34 cellular contexts compared by ENCODE assay signal in genomic region chr17:58229384-58229783, GRCh38. TPM values are rescaled to one million over a fixed set of nuclear protein-coding genes. Genes with fewer than 3 reads are reported as not detected.
"Had no signal": no experiment of that assay in that cellular context is flagged by ENCODE, and none has a peak within 500 bp of the region (broad histone marks: within the 10 kb centered on the region; RNA-seq: fewer than 3 reads in every experiment).

No MANE protein-coding gene starts in this region.

- H3K9me3 ChIP-seq: esophagus muscularis mucosa, gastrocnemius medialis, heart left ventricle had no signal

- H3K36me3 Mint-ChIP-seq: activated CD4-positive, alpha-beta memory T cell treated with anti-CD3 and anti-CD28 coated beads for 36 hours; activated naive CD4-positive, alpha-beta T cell treated with anti-CD3 and anti-CD28 coated beads, Interleukin-2, amount 10 ng/mL, durations not matched to agents 7 days and 5 days; activated naive CD4-positive, alpha-beta T cell treated with anti-CD3 and anti-CD28 coated beads, Interleukin-2, amount 50 U/mL, for 72 hours had no signal

- H3K4me1 Mint-ChIP-seq: central memory CD8-positive, alpha-beta T cell had no signal

- ATAC-seq: activated CD4-positive, alpha-beta T cell treated with anti-CD3 and anti-CD28 coated beads for 36 hours; activated CD8-positive, alpha-beta T cell treated with anti-CD3 and anti-CD28 coated beads, Interleukin-2, amount 10 ng/mL, durations not matched to agents 7 days and 5 days; activated naive CD4-positive, alpha-beta T cell treated with anti-CD3 and anti-CD28 coated beads, Interleukin-2, amount 50 U/mL, for 72 hours; activated T-cell treated with anti-CD3 and anti-CD28 coated beads, Interleukin-2, amount 50 U/mL, for 72 hours; foreskin keratinocyte; gastrocnemius medialis; heart left ventricle had no signal

- H3K9me3 Mint-ChIP-seq: activated CD4-positive, alpha-beta memory T cell treated with anti-CD3 and anti-CD28 coated beads for 36 hours; activated CD4-positive, alpha-beta T cell treated with anti-CD3 and anti-CD28 coated beads, Interleukin-2, amount 10 ng/mL, durations not matched to agents 24 days and 14 days; activated naive CD4-positive, alpha-beta T cell treated with anti-CD3 and anti-CD28 coated beads, Interleukin-2, amount 10 ng/mL, durations not matched to agents 7 days and 5 days; activated naive CD4-positive, alpha-beta T cell treated with anti-CD3 and anti-CD28 coated beads, Interleukin-2, amount 50 U/mL, for 72 hours; activated T-cell treated with anti-CD3 and anti-CD28 coated beads, Interleukin-2, amount 50 U/mL, for 24 hours; activated T-cell treated with anti-CD3 and anti-CD28 coated beads, Interleukin-2, amount 50 U/mL, for 72 hours; central memory CD8-positive, alpha-beta T cell; dendritic cell treated with granulocyte-macrophage colony-stimulating factor and Interleukin-4, amounts not matched to agents 40 ng/mL and 50 ng/mL, for 4 days had no signal

- H3K27me3 ChIP-seq: brain microvascular endothelial cell had no signal

- H3K27ac ChIP-seq: brain microvascular endothelial cell, coronary artery, dorsolateral prefrontal cortex, esophagus muscularis mucosa, foreskin keratinocyte, gastrocnemius medialis, heart left ventricle had no signal

- H3K4me3 ChIP-seq: coronary artery, dorsolateral prefrontal cortex, esophagus muscularis mucosa, gastrocnemius medialis, heart left ventricle had no signal

- H3K36me3 ChIP-seq: brain microvascular endothelial cell, esophagus muscularis mucosa, gastrocnemius medialis, heart left ventricle had no signal

- H3K4me3 Mint-ChIP-seq: activated CD4-positive, alpha-beta memory T cell treated with anti-CD3 and anti-CD28 coated beads for 36 hours; activated CD4-positive, alpha-beta T cell treated with anti-CD3 and anti-CD28 coated beads for 36 hours; activated CD4-positive, alpha-beta T cell treated with anti-CD3 and anti-CD28 coated beads, Interleukin-2, amount 10 ng/mL, durations not matched to agents 24 days and 14 days; activated CD8-positive, alpha-beta T cell treated with anti-CD3 and anti-CD28 coated beads, Interleukin-2, amount 10 ng/mL, durations not matched to agents 7 days and 5 days; activated naive CD4-positive, alpha-beta T cell treated with anti-CD3 and anti-CD28 coated beads, Interleukin-2, amount 10 ng/mL, durations not matched to agents 7 days and 5 days; activated T-cell treated with anti-CD3 and anti-CD28 coated beads, Interleukin-2, amount 50 U/mL, for 24 hours; activated T-cell treated with anti-CD3 and anti-CD28 coated beads, Interleukin-2, amount 50 U/mL, for 72 hours; central memory CD8-positive, alpha-beta T cell; dendritic cell treated with granulocyte-macrophage colony-stimulating factor and Interleukin-4, amounts not matched to agents 40 ng/mL and 50 ng/mL, for 4 days had no signal

- H3K4me1 ChIP-seq: esophagus muscularis mucosa, gastrocnemius medialis had no signal

- DNase-seq: activated CD4-positive, alpha-beta memory T cell treated with anti-CD3 and anti-CD28 coated beads for 36 hours; activated CD4-positive, alpha-beta T cell treated with anti-CD3 and anti-CD28 coated beads for 36 hours; activated CD4-positive, alpha-beta T cell treated with anti-CD3 and anti-CD28 coated beads, Interleukin-2, amount 10 ng/mL, durations not matched to agents 24 days and 14 days; activated CD4-positive, CD25-positive, alpha-beta regulatory T cell; activated CD4-positive, CD25-positive, alpha-beta regulatory T cell treated with anti-CD3 and anti-CD28 coated beads, Interleukin-2, amount 50 U/mL, for 72 hours; activated CD8-positive, alpha-beta memory T cell treated with anti-CD3 and anti-CD28 coated beads, Interleukin-2, amount 50 U/mL, for 48 hours; activated CD8-positive, alpha-beta T cell treated with anti-CD3 and anti-CD28 coated beads, Interleukin-2, amount 10 ng/mL, durations not matched to agents 7 days and 5 days; activated gamma-delta T cell; activated naive CD4-positive, alpha-beta T cell; activated naive CD4-positive, alpha-beta T cell treated with anti-CD3 and anti-CD28 coated beads, Interleukin-2, amount 10 ng/mL, durations not matched to agents 7 days and 5 days; activated T-cell treated with anti-CD3 and anti-CD28 coated beads for 4 hours; activated T-cell treated with anti-CD3 and anti-CD28 coated beads, Interleukin-2, amount 50 U/mL, for 24 hours; activated T-cell treated with anti-CD3 and anti-CD28 coated beads, Interleukin-2, amount 50 U/mL, for 72 hours; amniotic stem cell; anterior cingulate cortex; brain microvascular endothelial cell; dorsolateral prefrontal cortex; effector memory CD4-positive, alpha-beta T cell; erythroblast; gastrocnemius medialis; glutamatergic neuron; heart left ventricle; T-helper 2 cell had no signal

- H3K27ac Mint-ChIP-seq: activated CD4-positive, alpha-beta memory T cell treated with anti-CD3 and anti-CD28 coated beads for 36 hours; activated CD4-positive, alpha-beta T cell treated with anti-CD3 and anti-CD28 coated beads for 36 hours; activated CD4-positive, alpha-beta T cell treated with anti-CD3 and anti-CD28 coated beads, Interleukin-2, amount 10 ng/mL, durations not matched to agents 24 days and 14 days; activated CD8-positive, alpha-beta T cell treated with anti-CD3 and anti-CD28 coated beads, Interleukin-2, amount 10 ng/mL, durations not matched to agents 7 days and 5 days; activated naive CD4-positive, alpha-beta T cell treated with anti-CD3 and anti-CD28 coated beads, Interleukin-2, amount 10 ng/mL, durations not matched to agents 7 days and 5 days; activated naive CD4-positive, alpha-beta T cell treated with anti-CD3 and anti-CD28 coated beads, Interleukin-2, amount 50 U/mL, for 72 hours; activated T-cell treated with anti-CD3 and anti-CD28 coated beads, Interleukin-2, amount 50 U/mL, for 24 hours; activated T-cell treated with anti-CD3 and anti-CD28 coated beads, Interleukin-2, amount 50 U/mL, for 72 hours; dendritic cell treated with granulocyte-macrophage colony-stimulating factor and Interleukin-4, amounts not matched to agents 40 ng/mL and 50 ng/mL, for 4 days had no signal

RNA-seq across cellular contexts. Expression of gene LPO, which starts 9.0 kb away (rescaled TPM):
- total RNA-seq: activated CD4-positive, alpha-beta memory T cell treated with anti-CD3 and anti-CD28 coated beads for 36 hours; activated CD4-positive, alpha-beta T cell treated with anti-CD3 and anti-CD28 coated beads, Interleukin-2, amount 10 ng/mL, durations not matched to agents 24 days and 14 days; activated CD8-positive, alpha-beta T cell treated with anti-CD3 and anti-CD28 coated beads, Interleukin-2, amount 10 ng/mL, durations not matched to agents 7 days and 5 days; astrocyte; bronchial epithelial cell; cardiac septum; cerebellum; esophagus muscularis mucosa; foreskin keratinocyte; gastrocnemius medialis; heart left ventricle had no signal
- polyA plus RNA-seq: foreskin keratinocyte, heart left ventricle had no signal

RNA-seq across cellular contexts. Expression of gene EPX, which starts 36.9 kb away (rescaled TPM):
- total RNA-seq: activated CD4-positive, alpha-beta memory T cell treated with anti-CD3 and anti-CD28 coated beads for 36 hours; activated CD4-positive, alpha-beta T cell treated with anti-CD3 and anti-CD28 coated beads for 36 hours; activated CD4-positive, alpha-beta T cell treated with anti-CD3 and anti-CD28 coated beads, Interleukin-2, amount 10 ng/mL, durations not matched to agents 24 days and 14 days; activated CD8-positive, alpha-beta T cell treated with anti-CD3 and anti-CD28 coated beads, Interleukin-2, amount 10 ng/mL, durations not matched to agents 7 days and 5 days; activated naive CD4-positive, alpha-beta T cell treated with anti-CD3 and anti-CD28 coated beads, Interleukin-2, amount 50 U/mL, for 72 hours; activated T-cell treated with anti-CD3 and anti-CD28 coated beads, Interleukin-2, amount 50 U/mL, for 72 hours; astrocyte; bronchial epithelial cell; cardiac septum; dorsolateral prefrontal cortex; esophagus muscularis mucosa; foreskin keratinocyte; gastrocnemius medialis; heart left ventricle had no signal
- polyA plus RNA-seq: adipose tissue, foreskin keratinocyte, heart left ventricle had no signal

RNA-seq across cellular contexts. Expression of gene MPO, which starts 51.4 kb away (rescaled TPM):
- total RNA-seq: activated CD4-positive, alpha-beta T cell treated with anti-CD3 and anti-CD28 coated beads, Interleukin-2, amount 10 ng/mL, durations not matched to agents 24 days and 14 days; activated CD8-positive, alpha-beta T cell treated with anti-CD3 and anti-CD28 coated beads, Interleukin-2, amount 10 ng/mL, durations not matched to agents 7 days and 5 days; activated naive CD4-positive, alpha-beta T cell treated with anti-CD3 and anti-CD28 coated beads, Interleukin-2, amount 50 U/mL, for 72 hours; astrocyte; bronchial epithelial cell; foreskin keratinocyte had no signal
- polyA plus RNA-seq: foreskin keratinocyte had no signal
